ENCODE assay signal across 1 cellular context in genomic region chr1:82628887-82629286, GRCh38.
TF ChIP-seq lines count a peak whose summit lies in the region.

No MANE protein-coding gene starts in this region.

TF ChIP-seq in GM12878, 131 proteins besides CTCF, POLR2A, EP300 and RAD21 (continued from another document):
- TF ChIP-seq ZNF592 (IDR thresholded peaks at IDR 0.05), result no peak
- no peak for TF ChIP-seq TCF12 (IDR thresholded peaks at IDR 0.05; ENCODE audit: low read depth, low read length)
- peak; percentile 77 for TF ChIP-seq CREM (IDR thresholded peaks at IDR 0.05; ENCODE audit: low read depth)
- peak; percentile 68 for TF ChIP-seq JUNB (IDR thresholded peaks at IDR 0.05)
- TF ChIP-seq EED (IDR thresholded peaks at IDR 0.05; ENCODE audit: low read depth), result no peak
- peak; percentile 24; the same call in 1 of the 2 replicates for TF ChIP-seq NFIC (IDR thresholded peaks at IDR 0.05; ENCODE audit: low read depth, low read length)
- no peak for TF ChIP-seq ZBTB4 (CRISPR knock-in tag; IDR thresholded peaks at IDR 0.05)
TF ChIP-seq in GM12878: peak in this region for 9.
